Comparison of ENCODE assay signal across 8 cellular contexts in the genomic region with DNA sequence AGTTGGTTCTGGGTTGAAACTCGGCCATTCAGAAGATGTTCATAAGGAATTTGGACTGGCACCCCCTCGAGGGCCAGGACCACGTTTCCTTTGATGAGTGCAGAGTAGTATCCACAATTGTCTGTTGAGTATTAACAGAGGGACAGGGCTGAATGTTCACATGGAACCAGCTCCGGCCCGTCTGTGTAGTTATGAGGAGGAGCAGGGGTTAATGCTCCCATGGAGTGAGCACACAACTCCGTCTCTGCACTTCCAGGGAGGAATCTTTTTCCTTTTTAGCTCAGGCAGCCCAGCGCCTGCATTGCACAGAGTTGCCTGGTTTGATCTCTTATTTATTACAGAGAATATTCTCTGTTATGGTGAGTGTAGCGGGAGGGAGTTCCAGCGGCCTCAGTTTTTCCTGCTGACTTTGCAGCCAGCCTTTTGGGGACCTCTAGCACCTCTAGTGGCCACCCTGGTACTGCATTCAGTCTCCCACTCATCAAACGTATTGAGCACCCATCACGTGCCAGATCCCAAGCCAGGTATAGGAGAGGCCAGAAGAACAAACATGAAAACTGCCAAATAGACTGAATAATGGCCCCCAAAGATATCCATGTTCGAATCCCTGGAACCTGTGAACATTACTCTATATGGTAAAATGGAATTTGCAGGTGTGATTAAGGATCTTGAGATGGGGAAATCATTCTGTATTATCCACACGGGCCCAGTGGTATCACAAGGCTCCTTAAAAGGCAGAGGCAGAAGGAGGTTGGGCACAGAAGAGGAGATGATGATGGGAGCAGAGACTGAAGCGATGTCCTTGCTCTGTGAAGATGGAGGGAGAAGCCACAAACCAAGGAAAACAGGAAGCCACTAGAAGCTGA.
DNase-seq lines count a peak whose midpoint lies in the region; ATAC-seq and TF ChIP-seq lines count a peak whose summit lies in the region.

No MANE protein-coding gene starts in this region.

- no peak overlapping the region for H3K4me3 ChIP-seq in PC-9
- H3K4me3 ChIP-seq in foreskin fibroblast (ENCODE audit: low read depth in 1 of 2, low read length in 2 of 2): no peak overlapping the region
- H3K4me3 ChIP-seq in thoracic aorta: no peak overlapping the region

- H3K27me3 ChIP-seq in CD4-positive, alpha-beta T cell (ENCODE audit: control insufficient read depth, insufficient read depth, low read length): no peaks in the 10 kb centered on the region
- peaks cover 72% of the 10 kb centered on the region for H3K27me3 ChIP-seq in PC-9 (ENCODE audit: insufficient read depth, low read depth)
- H3K27me3 ChIP-seq in thoracic aorta (replicated peaks; ENCODE audit: insufficient read depth): no peaks in the 10 kb centered on the region

- no peak overlapping the region for H3K4me2 ChIP-seq in PC-9

- H2AFZ ChIP-seq in PC-9: no peak overlapping the region

- no peak overlapping the region for H3K27ac Mint-ChIP-seq in CD4-positive, alpha-beta T cell

- no TSS peak for BruUV-seq in PC-9 (replicated peaks; lab: Mats Ljungman, UMichigan)

- no peak overlapping the region for H3K4me3 Mint-ChIP-seq in CD4-positive, alpha-beta T cell

- no peaks in the 10 kb centered on the region for H3K9me3 Mint-ChIP-seq in CD4-positive, alpha-beta T cell

- H3K36me3 Mint-ChIP-seq in CD4-positive, alpha-beta T cell (ENCODE audit: low read depth): no peaks in the 10 kb centered on the region

- H3K36me3 ChIP-seq in PC-9 (ENCODE audit: low read depth): no peaks in the 10 kb centered on the region
- H3K36me3 ChIP-seq in thoracic aorta: no peaks in the 10 kb centered on the region

- peak; percentile 31 to 65 (median 44) for DNase-seq in CD4-positive, alpha-beta T cell
- DNase-seq in HT-29 (ENCODE audit: low spot score) (peak; percentile 78), PC-9 (peak in 1 of 2 experiments; percentile 62), foreskin fibroblast (peak; percentile 18 to 69), occipital lobe (lab: John Stamatoyannopoulos, UW) (peak; percentile 22), thoracic aorta (ENCODE audit: low spot score) (no peak)
- DNase-seq in activated T-helper 1 cell treated with anti-CD3 and anti-CD28 coated beads, Interleukin-2, amount 50 U/mL, for 16 hours (ENCODE audit: low read depth in 1 of 2, low spot score in 1 of 2): peak; percentile 9 to 49

- H3K9me2 ChIP-seq in PC-9 (ENCODE audit: insufficient read depth): no peaks in the 10 kb centered on the region

- H4K20me1 ChIP-seq in PC-9 (ENCODE audit: insufficient read depth): no peaks in the 10 kb centered on the region

- H3F3A ChIP-seq in PC-9 (ENCODE audit: insufficient read depth, low read depth): no peaks in the 10 kb centered on the region

- H3K79me2 ChIP-seq in PC-9 (ENCODE audit: low read depth): no peaks in the 10 kb centered on the region

- no peaks in the 10 kb centered on the region for H3K4me1 Mint-ChIP-seq in CD4-positive, alpha-beta T cell (ENCODE audit: low read depth)

- ATAC-seq in CD4-positive, alpha-beta T cell (ENCODE audit: poor library complexity): peak; percentile 72
- ATAC-seq in thoracic aorta (ENCODE audit: insufficient number of reproducible peaks, low FRiP score, low read depth): peak; percentile 72
- no peak for ATAC-seq in GM21825 (IDR thresholded peaks at IDR 0.05; ENCODE audit: unreplicated experiment)

- POLR2A ChIA-PET in CD4-positive, alpha-beta T cell (lab: Charles Lee): no interaction called here
- POLR2A ChIA-PET in PC-9 (lab: Charles Lee; ENCODE audit: unreplicated experiment): no interaction called here

- CTCF ChIA-PET in CD4-positive, alpha-beta T cell (lab: Charles Lee): no interaction called here
- CTCF ChIA-PET in PC-9 (lab: Charles Lee): no interaction called here

- no peak overlapping the region for H3K27ac ChIP-seq in CD4-positive, alpha-beta T cell (ENCODE audit: low read depth, low read length)
- H3K27ac ChIP-seq in PC-9: no peak overlapping the region
- H3K27ac ChIP-seq in thoracic aorta: no peak overlapping the region

- H3K4me1 ChIP-seq in PC-9 (replicated peaks; ENCODE audit: insufficient read depth) (no peaks in the 10 kb centered on the region), thoracic aorta (ENCODE audit: control insufficient read depth in 1 of 2, low read depth in 2 of 2) (no peaks in the 10 kb centered on the region)

- TF ChIP-seq CTCF in CD4-positive, alpha-beta T cell (IDR thresholded peaks at IDR 0.05): peak; percentile 84
- peak; percentile 92 for TF ChIP-seq CTCF in PC-9 (conservative IDR thresholded peaks at IDR 0.05)
- TF ChIP-seq CTCF in foreskin fibroblast (IDR thresholded peaks at IDR 0.05; ENCODE audit: low read depth, low read length): peak; percentile 96
- peak; percentile 78 for TF ChIP-seq CTCF in thoracic aorta (IDR thresholded peaks at IDR 0.05)

- intact Hi-C loops in CD4-positive, alpha-beta T cell (cut with DNase I, micrococcal nuclease): loop anchor here in 1 of 2 experiments (5.0 kb wide), 1 partner anchor 203 kb away; no protein-coding TSS in a partner anchor
- intact Hi-C loops in PC-9 (cut with micrococcal nuclease; ENCODE audit: unreplicated experiment): no loop called here

- no peaks in the 10 kb centered on the region for H3K9me3 ChIP-seq in CD4-positive, alpha-beta T cell (ENCODE audit: control insufficient read depth, low read length)
- H3K9me3 ChIP-seq in PC-9 (ENCODE audit: insufficient read depth, low read depth): no peaks in the 10 kb centered on the region
- H3K9me3 ChIP-seq in thoracic aorta: no peaks in the 10 kb centered on the region

- H3K27me3 Mint-ChIP-seq in CD4-positive, alpha-beta T cell: peaks cover 67% of the 10 kb centered on the region
